Comparison of ENCODE assay signal across 8 cellular contexts in the genomic region with DNA sequence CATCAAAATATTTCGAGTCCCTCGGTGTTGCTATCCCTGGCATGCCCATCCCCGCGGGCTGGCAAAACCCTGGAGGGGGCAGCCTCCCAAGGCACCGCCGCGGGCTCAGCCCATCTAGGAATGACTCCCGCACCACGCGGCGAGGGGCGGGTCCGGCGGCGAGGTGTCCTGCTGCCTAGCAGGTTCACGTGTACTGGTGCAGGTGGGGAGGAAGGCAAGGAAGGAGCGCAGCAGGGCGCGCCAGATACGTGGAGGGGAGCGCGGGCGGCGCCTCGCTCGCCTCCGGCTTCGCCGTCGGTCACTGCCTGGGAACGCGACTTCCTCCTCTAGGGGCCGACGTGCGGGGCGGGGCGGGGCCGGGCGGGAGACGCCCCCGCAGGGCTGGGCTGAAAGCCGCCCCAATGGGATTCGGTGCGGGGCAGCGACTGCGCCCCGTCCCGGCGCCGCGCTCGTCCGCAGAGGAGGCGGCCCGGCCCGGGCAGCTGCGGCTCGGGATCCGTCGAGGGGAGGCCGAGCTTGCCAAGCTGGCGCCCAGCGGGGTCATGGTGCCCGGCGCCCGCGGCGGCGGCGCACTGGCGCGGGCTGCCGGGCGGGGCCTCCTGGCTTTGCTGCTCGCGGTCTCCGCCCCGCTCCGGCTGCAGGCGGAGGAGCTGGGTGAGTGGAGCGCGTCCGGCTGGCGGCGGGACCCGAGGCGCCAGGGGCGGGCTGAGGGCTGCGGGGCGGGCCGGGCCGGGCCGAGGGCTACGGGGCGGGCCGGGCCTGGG. TPM values are rescaled to one million over a fixed set of nuclear protein-coding genes. Genes with fewer than 3 reads are reported as not detected.
DNase-seq lines count a peak whose midpoint lies in the region; ATAC-seq and TF ChIP-seq lines count a peak whose summit lies in the region.

DCBLD1 (plus strand) TSS at position 435 of the 764 bp plus-strand sequence; CDS start at position 543, 108 bp downstream.

- no peaks in the 10 kb centered on the region for H3K36me3 Mint-ChIP-seq in activated CD8-positive, alpha-beta T cell treated with anti-CD3 and anti-CD28 coated beads for 36 hours (ENCODE audit: low read depth)
- no peaks in the 10 kb centered on the region for H3K36me3 Mint-ChIP-seq in effector memory CD8-positive, alpha-beta T cell (ENCODE audit: insufficient read depth)

- H3K9me3 Mint-ChIP-seq in activated CD8-positive, alpha-beta T cell treated with anti-CD3 and anti-CD28 coated beads for 36 hours, result no peaks in the 10 kb centered on the region
- H3K9me3 Mint-ChIP-seq in effector memory CD8-positive, alpha-beta T cell, result no peaks in the 10 kb centered on the region

- H3K4me1 Mint-ChIP-seq in activated CD8-positive, alpha-beta T cell treated with anti-CD3 and anti-CD28 coated beads for 36 hours (ENCODE audit: low read depth), result peaks cover 13% of the 10 kb centered on the region
- peaks cover 11 to 24% of the 10 kb centered on the region in 2 donors for H3K4me1 Mint-ChIP-seq in effector memory CD8-positive, alpha-beta T cell (ENCODE audit: low read depth in 2 of 2)

- POLR2A ChIA-PET in activated CD8-positive, alpha-beta T cell treated with anti-CD3 and anti-CD28 coated beads for 36 hours (lab: Charles Lee), result interaction anchor here (1.0 to 3.5 kb wide), 4 partner anchors 67 to 120 kb away, joined by 4 to 15 read pairs (median 8); partner anchors contain the start of gene GOPC

- ATAC-seq in GM18909 (IDR thresholded peaks at IDR 0.05; ENCODE audit: poor library complexity, unreplicated experiment) (peak; percentile 81), HG03103 (IDR thresholded peaks at IDR 0.05; ENCODE audit: low read depth, unreplicated experiment) (peak; percentile 71)
- peak; percentile 82 for ATAC-seq in activated CD8-positive, alpha-beta T cell treated with anti-CD3 and anti-CD28 coated beads for 36 hours
- peak; percentile 79 for ATAC-seq in effector memory CD8-positive, alpha-beta T cell (replicated peaks)

- H3K27me3 Mint-ChIP-seq in activated CD8-positive, alpha-beta T cell treated with anti-CD3 and anti-CD28 coated beads for 36 hours, result peaks cover 43% of the 10 kb centered on the region
- H3K27me3 Mint-ChIP-seq in effector memory CD8-positive, alpha-beta T cell, result no peaks in the 10 kb centered on the region

- intact Hi-C loops in activated CD8-positive, alpha-beta T cell treated with anti-CD3 and anti-CD28 coated beads for 36 hours (cut with micrococcal nuclease), result loop anchor here (2.0 kb wide), 1 partner anchor 66 kb away; no protein-coding TSS in a partner anchor

- CTCF ChIA-PET in activated CD8-positive, alpha-beta T cell treated with anti-CD3 and anti-CD28 coated beads for 36 hours (lab: Charles Lee), result interaction anchor here (1.1 to 6.5 kb wide), 7 partner anchors 15 to 122 kb away, joined by 3 to 47 read pairs (median 6); no protein-coding TSS in a partner anchor

- H3K27ac Mint-ChIP-seq in activated CD8-positive, alpha-beta T cell treated with anti-CD3 and anti-CD28 coated beads for 36 hours, result peak within 1 kb of the TSS; percentile 56
- H3K27ac Mint-ChIP-seq in effector memory CD8-positive, alpha-beta T cell, result peak within 1 kb of the TSS; percentile 81 to 83

- TF ChIP-seq CTCF in AG09319 (IDR thresholded peaks at IDR 0.05; ENCODE audit: low read depth, low read length), result no peak
- TF ChIP-seq CTCF in activated CD8-positive, alpha-beta T cell treated with anti-CD3 and anti-CD28 coated beads for 36 hours (IDR thresholded peaks at IDR 0.05), result no peak

- DNase-seq in AG09319 (ENCODE audit: extremely low read depth, low read depth), result peak; percentile 39
- DNase-seq in NCI-H748 (lab: John Stamatoyannopoulos, UW; ENCODE audit: unreplicated experiment), result peak; percentile 81
- peak; percentile 57 for DNase-seq in activated CD8-positive, alpha-beta T cell treated with anti-CD3 and anti-CD28 coated beads for 36 hours
- peak; percentile 40 to 51 (median 42) for DNase-seq in effector memory CD8-positive, alpha-beta T cell
- peak; percentile 61 for DNase-seq in medulla oblongata (ENCODE audit: extremely low spot score)
- peak; percentile 22 for DNase-seq in stimulated activated CD8-positive, alpha-beta memory T cell treated with anti-CD3 and anti-CD28 coated beads, Interleukin-15, amount 100 ng/mL, for 24 hours (ENCODE audit: low read depth)

- peak within 1 kb of the TSS; percentile 80 for H3K4me3 Mint-ChIP-seq in activated CD8-positive, alpha-beta T cell treated with anti-CD3 and anti-CD28 coated beads for 36 hours
- H3K4me3 Mint-ChIP-seq in effector memory CD8-positive, alpha-beta T cell, result peak within 1 kb of the TSS; percentile 91 to 95

RNA-seq across cellular contexts. Expression of gene DCBLD1, which starts in this region (rescaled TPM):
- total RNA-seq in activated CD8-positive, alpha-beta T cell treated with anti-CD3 and anti-CD28 coated beads for 36 hours, result 1 to 10 TPM; 2.2 to 2.3 TPM

Comparison
In these comparisons a context has a peak if more than half of its experiments do, and no peak if none do; other contexts are left out.
1. Peak in every context shown above with its lines: DNase-seq and ATAC-seq.
2. DNase-seq: peak in every context shown above with its lines; median percentile 81 in NCI-H748; 61 in medulla oblongata; 57 in activated CD8-positive, alpha-beta T cell treated with anti-CD3 and anti-CD28 coated beads for 36 hours; 42 in effector memory CD8-positive, alpha-beta T cell; 39 in AG09319; 22 in stimulated activated CD8-positive, alpha-beta memory T cell treated with anti-CD3 and anti-CD28 coated beads, Interleukin-15, amount 100 ng/mL, for 24 hours.